In the genomic region with DNA sequence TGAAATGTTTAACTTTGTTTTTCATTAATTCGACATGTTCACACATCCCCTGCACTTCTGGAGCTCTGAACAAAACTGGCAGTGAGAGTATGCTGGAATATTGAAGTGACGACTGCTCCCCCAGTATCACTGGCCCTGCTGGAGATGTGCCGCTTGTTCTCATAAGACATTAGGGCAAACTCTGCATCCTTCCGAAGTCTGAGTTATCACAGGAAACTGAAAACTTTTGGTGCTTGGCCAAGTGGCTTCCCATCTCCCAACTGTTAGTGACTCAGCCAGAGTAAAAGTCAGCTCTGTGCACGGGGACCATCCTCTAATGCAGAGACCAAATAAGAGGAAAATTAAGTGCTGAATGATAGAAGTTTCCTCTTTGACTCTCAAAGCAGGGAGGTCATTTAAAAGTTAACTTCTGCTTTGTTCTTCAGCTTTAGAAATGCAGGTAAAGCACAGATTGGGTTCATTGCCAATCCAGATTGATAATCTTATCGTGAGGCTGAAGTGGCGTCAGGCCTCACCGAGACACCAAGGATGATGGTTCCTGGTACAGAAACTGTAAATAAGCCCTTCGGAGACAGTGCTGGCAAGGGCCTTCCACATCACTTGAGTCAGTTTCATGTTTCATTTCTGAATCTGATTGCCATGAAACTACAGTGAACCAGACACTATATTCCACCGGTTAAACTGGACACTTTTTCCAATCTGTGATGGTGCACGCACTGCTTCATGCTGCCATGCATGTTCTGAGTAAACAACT, we compare ENCODE assay signal across 10 cellular contexts.
DNase-seq lines count a peak whose midpoint lies in the region; ATAC-seq, FAIRE-seq and TF ChIP-seq lines count a peak whose summit lies in the region.
"Had no signal": no experiment of that assay in that cellular context is flagged by ENCODE, and none has a peak within 500 bp of the region (broad histone marks: within the 10 kb centered on the region; RNA-seq: fewer than 3 reads in every experiment).

No MANE protein-coding gene starts in this region.

- ATAC-seq in Right ventricle myocardium inferior = peak; percentile 80
- no peak for ATAC-seq in left colon
- peak; percentile 71 for ATAC-seq in aorta (ENCODE audit: low FRiP score)
- ATAC-seq in HG03354 (IDR thresholded peaks at IDR 0.05; ENCODE audit: poor library complexity, severe bottlenecking, unreplicated experiment) = no peak

- no peaks in the 10 kb centered on the region for H3K9me3 ChIP-seq in aorta (ENCODE audit: control insufficient read depth, low read length)

- no peak overlapping the region for H3K4me3 ChIP-seq in bronchial epithelial cell (ENCODE audit: low read depth, low read length)
- H3K4me3 ChIP-seq in aorta (ENCODE audit: low read length in 2 of 2) = no peak overlapping the region

- H3K36me3 ChIP-seq in bronchial epithelial cell (ENCODE audit: control insufficient read depth, insufficient read depth, low read length) (no peaks in the 10 kb centered on the region), aorta (ENCODE audit: control insufficient read depth in 1 of 2, insufficient read depth in 2 of 2, low read length in 1 of 2) (no peaks in the 10 kb centered on the region)

- intact Hi-C loops in Right ventricle myocardium inferior (cut with DNase I) (no loop called here), cardiac septum (cut with DNase I) (no loop called here), left colon (cut with DNase I, micrococcal nuclease) (no loop called here), aorta (cut with DNase I) (no loop called here)

- FAIRE-seq in bronchial epithelial cell (lab: Jason Lieb, UNC) = no peak
- FAIRE-seq: GM18507 had no signal

- no peak for TF ChIP-seq CTCF in bronchial epithelial cell (IDR thresholded peaks at IDR 0.05; ENCODE audit: insufficient read depth, low read length, severe bottlenecking)

- H3K4me1 ChIP-seq in aorta (ENCODE audit: control insufficient read depth in 1 of 2, insufficient read depth in 2 of 2, low read length in 2 of 2) = peaks cover 0 to 6% of the 10 kb centered on the region in 2 donors

- no peaks in the 10 kb centered on the region for H3K27me3 ChIP-seq in bronchial epithelial cell (ENCODE audit: control insufficient read depth, insufficient read depth, low read length)
- no peaks in the 10 kb centered on the region for H3K27me3 ChIP-seq in aorta (ENCODE audit: control insufficient read depth in 1 of 2, insufficient read depth in 2 of 2, low read length in 1 of 2)

- 50 to 53% methylated on average over 11 of the region's 11 CpGs for WGBS in aorta, 2 donors

- H3K27ac ChIP-seq in aorta (ENCODE audit: low read depth in 1 of 2, low read length in 2 of 2) = no peak overlapping the region
- H3K27ac ChIP-seq: KMS-11 had no signal

- no peak for DNase-seq in Right ventricle myocardium inferior (ENCODE audit: missing footprints)
- no peak for DNase-seq in cardiac septum (ENCODE audit: low spot score)
- peak; percentile 65 for DNase-seq in bronchial epithelial cell (ENCODE audit: low read depth)
- peak; percentile 7 to 24 for DNase-seq in left colon
- peak in 1 of 2 donors; percentile 52 for DNase-seq in aorta
- no peak for DNase-seq in HPDE6-E6E7 (ENCODE audit: extremely low spot score)
- no peak for DNase-seq in OCI-M2 (lab: John Stamatoyannopoulos, UW; ENCODE audit: unreplicated experiment)

Comparison
In these comparisons a context has a peak if more than half of its experiments do, and no peak if none do; other contexts are left out.
1. ATAC-seq: peak in Right ventricle myocardium inferior (single experiment) and aorta (single experiment); none in left colon (single experiment) and HG03354 (single experiment).
2. DNase-seq: peak in bronchial epithelial cell (single experiment) and left colon (2 of 2); none in Right ventricle myocardium inferior (single experiment), cardiac septum (single experiment), HPDE6-E6E7 (single experiment) and OCI-M2 (single experiment).